ENCODE assay signal across 13 cellular contexts in the genomic region with DNA sequence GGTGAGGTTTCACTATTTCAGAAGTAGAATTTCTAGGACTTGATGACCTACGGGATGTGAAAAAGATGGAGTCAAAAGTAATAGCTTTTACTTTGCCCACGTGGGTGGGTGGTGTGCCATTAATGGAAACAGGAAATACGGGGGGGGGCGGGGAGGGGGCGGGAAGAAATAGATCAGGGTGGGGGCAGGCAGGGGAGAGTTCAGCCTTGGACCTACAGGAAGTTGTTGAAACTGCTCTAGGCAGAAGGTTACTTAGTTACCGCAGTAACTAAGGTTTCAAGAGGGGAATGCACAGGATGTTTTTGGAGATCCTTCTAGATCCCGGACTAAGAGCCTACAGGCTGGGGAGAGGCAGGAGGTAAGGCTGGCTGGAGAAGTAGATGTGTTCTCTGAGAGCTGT. TPM values are rescaled to one million over a fixed set of nuclear protein-coding genes. Genes with fewer than 3 reads are reported as not detected.
DNase-seq lines count a peak whose midpoint lies in the region; ATAC-seq and TF ChIP-seq lines count a peak whose summit lies in the region.
"Had no signal": no experiment of that assay in that cellular context is flagged by ENCODE, and none has a peak within 500 bp of the region (broad histone marks: within the 10 kb centered on the region; RNA-seq: fewer than 3 reads in every experiment).

No MANE protein-coding gene starts in this region.

- CTCF ChIA-PET in GM10248 (lab: Yijun Ruan, JAX) = interaction anchor here (1.0 kb wide), 1 partner anchor 104 kb away, joined by 4 read pairs; no protein-coding TSS in a partner anchor
- CTCF ChIA-PET in activated CD8-positive, alpha-beta T cell treated with anti-CD3 and anti-CD28 coated beads for 36 hours (lab: Charles Lee) = no interaction called here

- H3K27me3 ChIP-seq in CD4-positive, CD25-positive, alpha-beta regulatory T cell (ENCODE audit: control insufficient read depth, insufficient read depth, low read length) = peaks cover 2% of the 10 kb centered on the region
- H3K27me3 ChIP-seq in testis = no peaks in the 10 kb centered on the region
- H3K27me3 ChIP-seq in neural progenitor cell = peaks cover 34% of the 10 kb centered on the region

- no peaks in the 10 kb centered on the region for H3K9me3 ChIP-seq in CD4-positive, CD25-positive, alpha-beta regulatory T cell (ENCODE audit: control insufficient read depth in 2 of 2, low read length in 2 of 2)
- H3K9me3 ChIP-seq in testis (no peaks in the 10 kb centered on the region), neural progenitor cell (ENCODE audit: low read depth) (peaks cover 9% of the 10 kb centered on the region)
- H3K9me3 ChIP-seq: SK-N-SH had no signal

- H2AFZ ChIP-seq in neural progenitor cell (replicated peaks) = no peak overlapping the region

- H3K9ac ChIP-seq in neural progenitor cell = no peak overlapping the region
- H3K9ac ChIP-seq: SK-N-SH had no signal

- WGBS in testis, 2 donors = 23 to 54% methylated on average over 4 to 7 of the region's 7 CpGs

- H3K27ac Mint-ChIP-seq in CD4-positive, CD25-positive, alpha-beta regulatory T cell = peak overlapping the region; percentile 85 to 96 (median 95)
- peak overlapping the region; percentile 75 for H3K27ac Mint-ChIP-seq in activated CD8-positive, alpha-beta T cell treated with anti-CD3 and anti-CD28 coated beads for 36 hours
- peak overlapping the region in 1 of 2 donors; percentile 74 for H3K27ac Mint-ChIP-seq in natural killer cell
- H3K27ac Mint-ChIP-seq in neural progenitor cell = no peak overlapping the region

- no peaks in the 10 kb centered on the region for H3K36me3 ChIP-seq in CD4-positive, CD25-positive, alpha-beta regulatory T cell (ENCODE audit: control insufficient read depth, insufficient read depth, low read length)
- H3K36me3 ChIP-seq in testis (ENCODE audit: low read depth, missing control alignments) = no peaks in the 10 kb centered on the region
- no peaks in the 10 kb centered on the region for H3K36me3 ChIP-seq in neural progenitor cell

- peak overlapping the region; percentile 62 for H3K4me3 ChIP-seq in CD4-positive, CD25-positive, alpha-beta regulatory T cell (ENCODE audit: low read depth, low read length)
- H3K4me3 ChIP-seq in testis (no peak overlapping the region), neural progenitor cell (no peak overlapping the region)

- POLR2A ChIA-PET in GM10248 (lab: Yijun Ruan, JAX) = no interaction called here
- POLR2A ChIA-PET in activated CD8-positive, alpha-beta T cell treated with anti-CD3 and anti-CD28 coated beads for 36 hours (lab: Charles Lee) = no interaction called here

- peaks cover 0 to 38% (median 17%) of the 10 kb centered on the region in 4 donors for H3K4me1 Mint-ChIP-seq in CD4-positive, CD25-positive, alpha-beta regulatory T cell
- H3K4me1 Mint-ChIP-seq in activated CD8-positive, alpha-beta T cell treated with anti-CD3 and anti-CD28 coated beads for 36 hours (ENCODE audit: low read depth) = peaks cover 26% of the 10 kb centered on the region
- peaks cover 14 to 18% of the 10 kb centered on the region in 2 donors for H3K4me1 Mint-ChIP-seq in natural killer cell
- peaks cover 10% of the 10 kb centered on the region for H3K4me1 Mint-ChIP-seq in neural progenitor cell

- peaks cover 12% of the 10 kb centered on the region for H3K4me1 ChIP-seq in CD4-positive, CD25-positive, alpha-beta regulatory T cell (ENCODE audit: control insufficient read depth, insufficient read depth, low read length, poor library complexity, severe bottlenecking)
- H3K4me1 ChIP-seq in testis (no peaks in the 10 kb centered on the region), neural progenitor cell (no peaks in the 10 kb centered on the region)

- H4K20me1 ChIP-seq in neural progenitor cell (ENCODE audit: low read depth) = no peaks in the 10 kb centered on the region

- no peak for TF ChIP-seq CTCF in GM10248 (IDR thresholded peaks at IDR 0.05; ENCODE audit: control extremely low read depth, extremely low read depth, low read depth, missing control alignments)
- no peak for TF ChIP-seq CTCF in activated CD8-positive, alpha-beta T cell treated with anti-CD3 and anti-CD28 coated beads for 36 hours (IDR thresholded peaks at IDR 0.05)
- no peak for TF ChIP-seq CTCF in natural killer cell (IDR thresholded peaks at IDR 0.05)
- TF ChIP-seq CTCF in testis (IDR thresholded peaks at IDR 0.05) = no peak
- no peak for TF ChIP-seq CTCF in neural progenitor cell (IDR thresholded peaks at IDR 0.05)

- H3F3A ChIP-seq in neural progenitor cell (ENCODE audit: low read depth) = no peaks in the 10 kb centered on the region

- intact Hi-C loops in activated CD8-positive, alpha-beta T cell treated with anti-CD3 and anti-CD28 coated beads for 36 hours (cut with micrococcal nuclease) = no loop called here
- intact Hi-C loops in natural killer cell (cut with micrococcal nuclease) = no loop called here
- intact Hi-C loops in testis (cut with DNase I; ENCODE audit: low total_unique reads) = no loop called here

- no peaks in the 10 kb centered on the region for H3K36me3 Mint-ChIP-seq in CD4-positive, CD25-positive, alpha-beta regulatory T cell
- H3K36me3 Mint-ChIP-seq in activated CD8-positive, alpha-beta T cell treated with anti-CD3 and anti-CD28 coated beads for 36 hours (ENCODE audit: low read depth) = no peaks in the 10 kb centered on the region
- H3K36me3 Mint-ChIP-seq in natural killer cell (no peaks in the 10 kb centered on the region), neural progenitor cell (peaks cover 6% of the 10 kb centered on the region)

- peaks cover 12% of the 10 kb centered on the region for H3K27me3 Mint-ChIP-seq in CD4-positive, CD25-positive, alpha-beta regulatory T cell
- peaks cover 4% of the 10 kb centered on the region for H3K27me3 Mint-ChIP-seq in activated CD8-positive, alpha-beta T cell treated with anti-CD3 and anti-CD28 coated beads for 36 hours
- H3K27me3 Mint-ChIP-seq in natural killer cell (ENCODE audit: low read depth in 2 of 2) = peaks cover 8 to 16% of the 10 kb centered on the region in 2 donors
- H3K27me3 Mint-ChIP-seq in neural progenitor cell (ENCODE audit: insufficient read depth, low read depth) = peaks cover 3% of the 10 kb centered on the region

- H3K79me2 ChIP-seq in neural progenitor cell (ENCODE audit: low read depth) = peaks cover 3% of the 10 kb centered on the region

- H3K4me2 ChIP-seq in neural progenitor cell = no peak overlapping the region
- H3K4me2 ChIP-seq: SK-N-SH had no signal

- peak overlapping the region; percentile 43 to 80 (median 73) for H3K4me3 Mint-ChIP-seq in CD4-positive, CD25-positive, alpha-beta regulatory T cell
- H3K4me3 Mint-ChIP-seq in activated CD8-positive, alpha-beta T cell treated with anti-CD3 and anti-CD28 coated beads for 36 hours = peak overlapping the region; percentile 61
- H3K4me3 Mint-ChIP-seq in natural killer cell (peak overlapping the region; percentile 71), neural progenitor cell (no peak overlapping the region)

- TF ChIP-seq POLR2A in testis (IDR thresholded peaks at IDR 0.05) = no peak

- peak in 2 of 3 donors; percentile 19 to 69 for DNase-seq in CD4-positive, CD25-positive, alpha-beta regulatory T cell
- peak; percentile 18 for DNase-seq in GM10248 (ENCODE audit: extremely low spot score)
- DNase-seq in activated CD8-positive, alpha-beta T cell treated with anti-CD3 and anti-CD28 coated beads for 36 hours = peak; percentile 25
- DNase-seq in natural killer cell = no peak
- no peak for DNase-seq in testis
- no peak for DNase-seq in epidermal melanocyte (ENCODE audit: insufficient read length, low spot score)
- no peak for DNase-seq in neural progenitor cell (ENCODE audit: low spot score)
- DNase-seq: activated CD4-positive, CD25-positive, alpha-beta regulatory T cell treated with anti-CD3 and anti-CD28 coated beads, Interleukin-2, amount 50 U/mL, for 72 hours; GDM1; kidney glomerular epithelial cell; SK-N-SH; stimulated activated CD4-positive, alpha-beta T cell treated with anti-CD3 and anti-CD28 coated beads, Interleukin-4, amount 100 ng/mL, for 1 hour had no signal

- no peak overlapping the region for H3K27ac ChIP-seq in CD4-positive, CD25-positive, alpha-beta regulatory T cell (ENCODE audit: insufficient read depth, low read length, poor library complexity, severe bottlenecking)
- H3K27ac ChIP-seq in testis = no peak overlapping the region
- H3K27ac ChIP-seq in neural progenitor cell = no peak overlapping the region
- H3K27ac ChIP-seq: epithelial cell of prostate had no signal

- peak; percentile 33 to 56 for ATAC-seq in CD4-positive, CD25-positive, alpha-beta regulatory T cell (ENCODE audit: low read depth in 2 of 2)
- ATAC-seq in activated CD8-positive, alpha-beta T cell treated with anti-CD3 and anti-CD28 coated beads for 36 hours = peak; percentile 48
- ATAC-seq in natural killer cell = peak; percentile 41 to 55 (median 47)

- H3K9me3 Mint-ChIP-seq in CD4-positive, CD25-positive, alpha-beta regulatory T cell = peaks cover 0 to 2% (median 0%) of the 10 kb centered on the region in 7 donors
- H3K9me3 Mint-ChIP-seq in activated CD8-positive, alpha-beta T cell treated with anti-CD3 and anti-CD28 coated beads for 36 hours = peaks cover 1% of the 10 kb centered on the region
- H3K9me3 Mint-ChIP-seq in natural killer cell = no peaks in the 10 kb centered on the region
- peaks cover 23% of the 10 kb centered on the region for H3K9me3 Mint-ChIP-seq in neural progenitor cell

RNA-seq across cellular contexts. Expression of gene FHL1, which starts 3.6 kb away (rescaled TPM):
- 15.7 TPM for total RNA-seq in CD4-positive, CD25-positive, alpha-beta regulatory T cell
- 10 to 100 TPM in 3 of 4 donors, 1 to 10 TPM in 1; 3.8 to 24.5 (median 17.3) TPM for polyA plus RNA-seq in CD4-positive, CD25-positive, alpha-beta regulatory T cell
- 10 to 100 TPM; 17.9 to 18.4 TPM for total RNA-seq in activated CD8-positive, alpha-beta T cell treated with anti-CD3 and anti-CD28 coated beads for 36 hours
- total RNA-seq in natural killer cell = 1 to 10 TPM; 3.2 to 5.7 (median 3.7) TPM
- 10 to 100 TPM; 92.5 to 98.6 TPM for total RNA-seq in testis
- polyA plus RNA-seq in testis (ENCODE audit: insufficient read depth, low read depth, low replicate concordance) = 211 TPM
- 62.1 and 67.6 TPM in 2 replicates for total RNA-seq in neural progenitor cell (ENCODE audit: low replicate concordance)

Comparison
In these comparisons a context has a peak if more than half of its experiments do, and no peak if none do; other contexts are left out.
1. DNase-seq: peak in CD4-positive, CD25-positive, alpha-beta regulatory T cell (2 of 3), GM10248 (single experiment) and activated CD8-positive, alpha-beta T cell treated with anti-CD3 and anti-CD28 coated beads for 36 hours (single experiment); none in natural killer cell (single experiment), testis (single experiment), epidermal melanocyte (single experiment) and neural progenitor cell (single experiment).
2. Peak in every context shown above with its lines, with median percentiles within 50 percentile points of each other: ATAC-seq.